In genomic region chr19:36665832-36666231, GRCh38 we compare ENCODE assay signal across 1 cellular context.
TF ChIP-seq lines count a peak whose summit lies in the region.

No MANE protein-coding gene starts in this region.

TF ChIP-seq in SK-N-SH treated with all-trans-retinoic acid at 6 μM for 48 hours, 23 proteins besides CTCF, POLR2A, EP300 and RAD21 (continued from another document):
- TF ChIP-seq, protein P1, sequence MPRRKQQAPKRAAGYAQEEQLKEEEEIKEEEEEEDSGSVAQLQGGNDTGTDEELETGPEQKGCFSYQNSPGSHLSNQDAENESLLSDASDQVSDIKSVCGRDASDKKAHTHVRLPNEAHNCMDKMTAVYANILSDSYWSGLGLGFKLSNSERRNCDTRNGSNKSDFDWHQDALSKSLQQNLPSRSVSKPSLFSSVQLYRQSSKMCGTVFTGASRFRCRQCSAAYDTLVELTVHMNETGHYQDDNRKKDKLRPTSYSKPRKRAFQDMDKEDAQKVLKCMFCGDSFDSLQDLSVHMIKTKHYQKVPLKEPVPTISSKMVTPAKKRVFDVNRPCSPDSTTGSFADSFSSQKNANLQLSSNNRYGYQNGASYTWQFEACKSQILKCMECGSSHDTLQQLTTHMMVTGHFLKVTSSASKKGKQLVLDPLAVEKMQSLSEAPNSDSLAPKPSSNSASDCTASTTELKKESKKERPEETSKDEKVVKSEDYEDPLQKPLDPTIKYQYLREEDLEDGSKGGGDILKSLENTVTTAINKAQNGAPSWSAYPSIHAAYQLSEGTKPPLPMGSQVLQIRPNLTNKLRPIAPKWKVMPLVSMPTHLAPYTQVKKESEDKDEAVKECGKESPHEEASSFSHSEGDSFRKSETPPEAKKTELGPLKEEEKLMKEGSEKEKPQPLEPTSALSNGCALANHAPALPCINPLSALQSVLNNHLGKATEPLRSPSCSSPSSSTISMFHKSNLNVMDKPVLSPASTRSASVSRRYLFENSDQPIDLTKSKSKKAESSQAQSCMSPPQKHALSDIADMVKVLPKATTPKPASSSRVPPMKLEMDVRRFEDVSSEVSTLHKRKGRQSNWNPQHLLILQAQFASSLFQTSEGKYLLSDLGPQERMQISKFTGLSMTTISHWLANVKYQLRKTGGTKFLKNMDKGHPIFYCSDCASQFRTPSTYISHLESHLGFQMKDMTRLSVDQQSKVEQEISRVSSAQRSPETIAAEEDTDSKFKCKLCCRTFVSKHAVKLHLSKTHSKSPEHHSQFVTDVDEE (CRISPR knock-in tag; IDR thresholded peaks at IDR 0.05), result no peak
- no peak for TF ChIP-seq ESRRG (CRISPR knock-in tag; IDR thresholded peaks at IDR 0.05)
- no peak for TF ChIP-seq GLIS3 (CRISPR knock-in tag; IDR thresholded peaks at IDR 0.05)
- TF ChIP-seq PPARA (CRISPR knock-in tag; IDR thresholded peaks at IDR 0.05; ENCODE audit: borderline replicate concordance), result no peak
- TF ChIP-seq ARNTL (CRISPR knock-in tag; IDR thresholded peaks at IDR 0.05; ENCODE audit: borderline replicate concordance, low read depth), result no peak
- no peak for TF ChIP-seq ZFP30 (CRISPR knock-in tag; IDR thresholded peaks at IDR 0.05)
